9 cellular contexts compared by ENCODE assay signal in genomic region chr2:211417544-211417943, GRCh38.
"Had no signal": no experiment of that assay in that cellular context is flagged by ENCODE, and none has a peak within 500 bp of the region (broad histone marks: within the 10 kb centered on the region; RNA-seq: fewer than 3 reads in every experiment).

No MANE protein-coding gene starts in this region.

- H3K36me3 Mint-ChIP-seq: IgD-negative memory B cell had no signal

- H3K4me3 ChIP-seq: K562 had no signal

- H3K27me3 Mint-ChIP-seq: IgD-negative memory B cell had no signal

- FAIRE-seq: HTR-8/SVneo, K562 had no signal

- H3K4me1 Mint-ChIP-seq: IgD-negative memory B cell had no signal

- H3K9ac ChIP-seq: KMS-11 had no signal

- H3K4me3 Mint-ChIP-seq: IgD-negative memory B cell had no signal

- DNase-seq: IMR-90, Karpas-422, KBM-7, KG1 had no signal

- H3K4me2 ChIP-seq: KMS-11 had no signal

- ATAC-seq: K562 had no signal

- H3K27ac ChIP-seq: HL-60, KMS-11 had no signal

- H3K27ac Mint-ChIP-seq: IgD-negative memory B cell had no signal
